1 cellular context compared by ENCODE assay signal in genomic region chr3:171457263-171458055, GRCh38.
TF ChIP-seq lines count a peak whose summit lies in the region.

No MANE protein-coding gene starts in this region.

TF ChIP-seq in H1, 55 proteins besides CTCF, POLR2A, EP300 and RAD21:
- peak; percentile 55 for TF ChIP-seq ASH2L (IDR thresholded peaks at IDR 0.05; ENCODE audit: low read length)
- no peak for TF ChIP-seq KDM4A (IDR thresholded peaks at IDR 0.05; ENCODE audit: low read depth, low read length, severe bottlenecking)
- no peak for TF ChIP-seq CBX8 (IDR thresholded peaks at IDR 0.05; ENCODE audit: borderline replicate concordance, low read depth, low read length)
